In genomic region chr14:68263563-68264350, GRCh38 we compare ENCODE assay signal across 15 cellular contexts.
DNase-seq lines count a peak whose midpoint lies in the region; ATAC-seq, FAIRE-seq and TF ChIP-seq lines count a peak whose summit lies in the region.
"Had no signal": no experiment of that assay in that cellular context is flagged by ENCODE, and none has a peak within 500 bp of the region (broad histone marks: within the 10 kb centered on the region; RNA-seq: fewer than 3 reads in every experiment).

No MANE protein-coding gene starts in this region.

- POLR2A ChIA-PET in HepG2 (lab: Yijun Ruan, JAX), result no interaction called here

- H3K4me1 Mint-ChIP-seq in dendritic cell treated with granulocyte-macrophage colony-stimulating factor and Interleukin-4, amounts not matched to agents 40 ng/mL and 50 ng/mL, for 4 days (ENCODE audit: low read depth), result peaks cover 45% of the 10 kb centered on the region

- H3K79me1 ChIP-seq in mesenchymal stem cell (replicated peaks; ENCODE audit: low read length, poor library complexity, severe bottlenecking), result no peaks in the 10 kb centered on the region

- H3K4ac ChIP-seq in mesenchymal stem cell (ENCODE audit: low read depth in 1 of 2, low read length in 2 of 2), result no peak overlapping the region

- H2BK5ac ChIP-seq in mesenchymal stem cell (ENCODE audit: low read depth, low read length, poor library complexity, severe bottlenecking), result no peak overlapping the region

- H3K4me3 ChIP-seq in liver (ENCODE audit: low read depth in 1 of 3, low read length in 3 of 3) (no peak overlapping the region), HepG2 (replicated peaks in 1 of 3; ENCODE audit: insufficient read depth in 1 of 3, low read depth in 2 of 3, low read length in 3 of 3) (no peak overlapping the region), mesenchymal stem cell (ENCODE audit: insufficient read depth in 1 of 2, low read depth in 1 of 2, low read length in 2 of 2) (no peak overlapping the region), uterus (no peak overlapping the region), tibial nerve (no peak overlapping the region)
- H3K4me3 ChIP-seq: transverse colon had no signal

- no peak overlapping the region for H2BK15ac ChIP-seq in mesenchymal stem cell (ENCODE audit: low read depth, poor library complexity, severe bottlenecking)

- CTCF ChIA-PET in HepG2 (lab: Yijun Ruan, JAX; ENCODE audit: low intra/inter-chr PET ratio, low total read pairs), result no interaction called here

- H3K27ac Mint-ChIP-seq in dendritic cell treated with granulocyte-macrophage colony-stimulating factor and Interleukin-4, amounts not matched to agents 40 ng/mL and 50 ng/mL, for 4 days, result peak overlapping the region; percentile 70
- H3K27ac Mint-ChIP-seq: activated CD8-positive, alpha-beta T cell treated with anti-CD3 and anti-CD28 coated beads, Interleukin-2, amount 10 ng/mL, durations not matched to agents 7 days and 5 days had no signal

- FAIRE-seq in HepG2 (lab: Jason Lieb, UNC), result no peak

- ATAC-seq in HepG2 (no peak), Right ventricle myocardium superior (ENCODE audit: poor library complexity) (no peak)
- ATAC-seq: activated CD8-positive, alpha-beta T cell treated with anti-CD3 and anti-CD28 coated beads, Interleukin-2, amount 10 ng/mL, durations not matched to agents 7 days and 5 days had no signal

- no peaks in the 10 kb centered on the region for H3K79me2 ChIP-seq in HepG2 (ENCODE audit: insufficient read depth, low read length)

- H4K8ac ChIP-seq in mesenchymal stem cell (ENCODE audit: low read length), result no peak overlapping the region

- no peak overlapping the region for H3K4me2 ChIP-seq in HepG2 (ENCODE audit: low read depth, low read length)
- H3K4me2 ChIP-seq in mesenchymal stem cell (ENCODE audit: low read length, poor library complexity, severe bottlenecking), result no peak overlapping the region

- H3K9me3 Mint-ChIP-seq in dendritic cell treated with granulocyte-macrophage colony-stimulating factor and Interleukin-4, amounts not matched to agents 40 ng/mL and 50 ng/mL, for 4 days, result no peaks in the 10 kb centered on the region
- H3K9me3 Mint-ChIP-seq: central memory CD8-positive, alpha-beta T cell had no signal

- BruUV-seq in HepG2 (replicated peaks; lab: Mats Ljungman, UMichigan), result no TSS peak

- TF ChIP-seq EP300 in HepG2 (IDR thresholded peaks at IDR 0.05; ENCODE audit: low read depth in 2 of 2, low read length in 2 of 2), result no peak
- no peak for TF ChIP-seq EP300 in HepG2 (CRISPR knock-in tag; IDR thresholded peaks at IDR 0.05; ENCODE audit: borderline replicate concordance)
- no peak for TF ChIP-seq EP300 in tibial nerve (IDR thresholded peaks at IDR 0.05)

- no peak overlapping the region for H3K4me3 Mint-ChIP-seq in dendritic cell treated with granulocyte-macrophage colony-stimulating factor and Interleukin-4, amounts not matched to agents 40 ng/mL and 50 ng/mL, for 4 days
- H3K4me3 Mint-ChIP-seq: activated CD8-positive, alpha-beta T cell treated with anti-CD3 and anti-CD28 coated beads, Interleukin-2, amount 10 ng/mL, durations not matched to agents 7 days and 5 days; central memory CD8-positive, alpha-beta T cell had no signal

- H2AK5ac ChIP-seq in mesenchymal stem cell (ENCODE audit: low read length, severe bottlenecking), result no peak overlapping the region

- H4K20me1 ChIP-seq in HepG2 (ENCODE audit: insufficient read depth, low read length), result no peaks in the 10 kb centered on the region

- peak in 1 of 2 donors; percentile 19 for TF ChIP-seq RAD21 in liver (IDR thresholded peaks at IDR 0.05)
- TF ChIP-seq RAD21 in HepG2 (CRISPR knock-in tag; IDR thresholded peaks at IDR 0.05), result no peak

- H3K27ac ChIP-seq in liver (ENCODE audit: low read depth in 1 of 2, low read length in 2 of 2), result no peak overlapping the region
- H3K27ac ChIP-seq in HepG2 (ENCODE audit: extremely low read length, insufficient read depth, low read length), result no peak overlapping the region
- H3K27ac ChIP-seq in mesenchymal stem cell (ENCODE audit: low read length, poor library complexity, severe bottlenecking), result no peak overlapping the region
- H3K27ac ChIP-seq in uterus, result peak overlapping the region; percentile 26 to 53
- H3K27ac ChIP-seq in tibial nerve, result no peak overlapping the region
- H3K27ac ChIP-seq: 22Rv1 had no signal

- H2AFZ ChIP-seq in HepG2 (ENCODE audit: low read length) (no peak overlapping the region), mesenchymal stem cell (ENCODE audit: low read depth, low read length) (no peak overlapping the region)

- H3K14ac ChIP-seq in mesenchymal stem cell (ENCODE audit: low read length in 2 of 2), result peak overlapping the region in 1 of 2 experiments; percentile 29

- H3K23ac ChIP-seq in mesenchymal stem cell (ENCODE audit: low read length in 2 of 2), result no peak overlapping the region

- TF ChIP-seq POLR2A in HepG2 (IDR thresholded peaks at IDR 0.05; ENCODE audit: insufficient read depth in 1 of 2, low read depth in 2 of 2, low read length in 2 of 2), result no peak
- TF ChIP-seq POLR2A in uterus (IDR thresholded peaks at IDR 0.05), result no peak
- TF ChIP-seq POLR2A in tibial nerve (IDR thresholded peaks at IDR 0.05), result no peak

- H3K9ac ChIP-seq in liver (ENCODE audit: low read depth in 1 of 2, low read length in 2 of 2), result no peak overlapping the region
- H3K9ac ChIP-seq in HepG2 (ENCODE audit: insufficient read depth, low read depth, low read length), result no peak overlapping the region
- no peak overlapping the region for H3K9ac ChIP-seq in mesenchymal stem cell (ENCODE audit: low read length)

- TF ChIP-seq CTCF in liver (IDR thresholded peaks at IDR 0.05; ENCODE audit: low read depth, low read length, missing input control) (no peak), HepG2 (CRISPR knock-in tag; IDR thresholded peaks at IDR 0.05) (no peak), uterus (IDR thresholded peaks at IDR 0.05) (no peak), tibial nerve (IDR thresholded peaks at IDR 0.05) (no peak)

- DNase-seq in HepG2 (ENCODE audit: low spot score) (no peak), mesenchymal stem cell (peak; percentile 29), uterus (no peak), tibial nerve (ENCODE audit: low spot score in 2 of 2) (no peak), midbrain (lab: John Stamatoyannopoulos, UW) (no peak), Right ventricle myocardium superior (no peak)
- DNase-seq: activated CD8-positive, alpha-beta T cell treated with anti-CD3 and anti-CD28 coated beads, Interleukin-2, amount 10 ng/mL, durations not matched to agents 7 days and 5 days; C1 segment of cervical spinal cord; NCI-H748 treated with DMSO at 0.1 percent for 48 hours; stimulated activated CD4-positive, alpha-beta T cell treated with anti-CD3 and anti-CD28 coated beads, Interleukin-4, amount 100 ng/mL, for 4 hours; transverse colon had no signal

- peaks cover 0 to 4% (median under 1%) of the 10 kb centered on the region in 4 donors for H3K4me1 ChIP-seq in liver (ENCODE audit: control insufficient read depth in 4 of 4, insufficient read depth in 4 of 4, low read length in 3 of 4)
- 0 out of 2 replicates have a peak, but pooled peaks cover 6% of the 10 kb centered on the region for H3K4me1 ChIP-seq in HepG2 (ENCODE audit: insufficient read depth, low read length)
- no peaks in the 10 kb centered on the region for H3K4me1 ChIP-seq in mesenchymal stem cell (ENCODE audit: control insufficient read depth, insufficient read depth, low read depth, low read length)
- H3K4me1 ChIP-seq in uterus, result no peaks in the 10 kb centered on the region
- H3K4me1 ChIP-seq in tibial nerve, result peaks cover 0 to 13% (median 8%) of the 10 kb centered on the region in 4 donors

- intact Hi-C loops in HepG2 (cut with micrococcal nuclease; ENCODE audit: unreplicated experiment), result no loop called here
- intact Hi-C loops in dendritic cell treated with granulocyte-macrophage colony-stimulating factor and Interleukin-4, amounts not matched to agents 40 ng/mL and 50 ng/mL, for 4 days (cut with micrococcal nuclease), result no loop called here
- intact Hi-C loops in uterus (cut with DNase I; ENCODE audit: low total_unique reads), result no loop called here
- intact Hi-C loops in Right ventricle myocardium superior (cut with DNase I), result no loop called here

- H3K36me3 Mint-ChIP-seq in dendritic cell treated with granulocyte-macrophage colony-stimulating factor and Interleukin-4, amounts not matched to agents 40 ng/mL and 50 ng/mL, for 4 days (ENCODE audit: low read depth), result no peaks in the 10 kb centered on the region

- H3K18ac ChIP-seq in mesenchymal stem cell (ENCODE audit: low read depth in 1 of 2, low read length in 2 of 2), result peak overlapping the region; percentile 0 to 34

- no peak overlapping the region for H4K91ac ChIP-seq in mesenchymal stem cell (ENCODE audit: low read length)

- no peak overlapping the region for H2BK12ac ChIP-seq in mesenchymal stem cell (ENCODE audit: low read length in 2 of 2)

- WGBS in liver, result 87% methylated on average over 3 of the region's 3 CpGs
- 90% methylated on average over 3 of the region's 3 CpGs for WGBS in HepG2 (ENCODE audit: low lambda C conversion rate)
- 54% methylated on average over 2 of the region's 3 CpGs for WGBS in mesenchymal stem cell
- WGBS in tibial nerve, 2 donors, result 65 to 68% methylated on average over 3 of the region's 3 CpGs

- H2BK120ac ChIP-seq in mesenchymal stem cell (ENCODE audit: low read depth, low read length), result peak overlapping the region; percentile 58

- in situ Hi-C loops in HepG2 (cut with HindIII; ENCODE audit: extremely low pct_ligation_motif_present, low pct_unique_long_range_greater_than_20kb), result no loop called here

- H3K36me3 ChIP-seq in liver (ENCODE audit: control insufficient read depth in 4 of 4, insufficient read depth in 3 of 4, low read depth in 1 of 4, low read length in 3 of 4) (no peaks in the 10 kb centered on the region), HepG2 (replicated peaks in 1 of 2; ENCODE audit: control insufficient read depth in 1 of 2, insufficient read depth in 2 of 2, low read length in 2 of 2) (no peaks in the 10 kb centered on the region), mesenchymal stem cell (ENCODE audit: control insufficient read depth in 1 of 2, insufficient read depth in 2 of 2, low read depth in 1 of 2, low read length in 2 of 2) (no peaks in the 10 kb centered on the region), uterus (no peaks in the 10 kb centered on the region), tibial nerve (no peaks in the 10 kb centered on the region)
- H3K36me3 ChIP-seq: transverse colon had no signal

- H3K27me3 ChIP-seq in liver (ENCODE audit: control insufficient read depth in 4 of 4, insufficient read depth in 4 of 4, low read length in 3 of 4) (no peaks in the 10 kb centered on the region), HepG2 (ENCODE audit: control insufficient read depth in 1 of 2, insufficient read depth in 2 of 2, low read length in 2 of 2) (no peaks in the 10 kb centered on the region), mesenchymal stem cell (ENCODE audit: control insufficient read depth in 1 of 2, insufficient read depth in 1 of 2, low read length in 2 of 2) (no peaks in the 10 kb centered on the region), uterus (no peaks in the 10 kb centered on the region), tibial nerve (no peaks in the 10 kb centered on the region)
- H3K27me3 ChIP-seq: transverse colon had no signal

- H3K9me3 ChIP-seq in liver (ENCODE audit: control insufficient read depth in 4 of 4, low read length in 3 of 4) (no peaks in the 10 kb centered on the region), HepG2 (ENCODE audit: low read length) (no peaks in the 10 kb centered on the region), mesenchymal stem cell (ENCODE audit: control insufficient read depth, low read length) (no peaks in the 10 kb centered on the region), uterus (no peaks in the 10 kb centered on the region), tibial nerve (no peaks in the 10 kb centered on the region)
- H3K9me3 ChIP-seq: transverse colon had no signal

- H3K27me3 Mint-ChIP-seq in dendritic cell treated with granulocyte-macrophage colony-stimulating factor and Interleukin-4, amounts not matched to agents 40 ng/mL and 50 ng/mL, for 4 days, result no peaks in the 10 kb centered on the region
- H3K27me3 Mint-ChIP-seq: central memory CD8-positive, alpha-beta T cell had no signal

Comparison
In these comparisons a context has a peak if more than half of its experiments do, and no peak if none do; other contexts are left out.
1. H3K27ac ChIP-seq: peak in uterus (2 of 2); none in liver (0 of 2), HepG2 (single experiment), mesenchymal stem cell (single experiment) and tibial nerve (0 of 4).